8 cellular contexts compared by ENCODE assay signal in the genomic region with DNA sequence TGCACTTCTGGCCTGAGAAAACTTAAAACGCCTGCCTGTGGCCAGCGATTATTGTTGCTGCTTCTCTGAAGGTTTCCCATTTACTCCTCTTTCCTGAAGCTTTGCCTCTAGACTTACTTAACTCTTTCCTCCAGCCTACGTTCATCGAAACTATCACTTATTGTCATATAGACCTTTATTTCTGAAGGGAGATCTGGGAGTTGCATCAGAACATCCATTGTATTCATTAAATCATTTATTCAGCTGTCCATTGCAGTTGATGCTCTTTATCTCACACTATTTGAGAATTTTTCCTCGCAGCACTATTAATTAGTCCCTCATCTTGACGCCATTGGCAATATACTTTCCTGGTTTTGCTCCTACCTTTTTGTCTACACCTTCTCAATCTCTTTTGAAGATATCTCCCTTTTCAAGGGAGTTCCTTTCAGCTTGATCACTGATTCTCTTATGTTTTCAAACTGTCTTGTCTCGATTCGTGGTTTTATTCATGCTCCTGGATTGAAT. TPM values are rescaled to one million over a fixed set of nuclear protein-coding genes. Genes with fewer than 3 reads are reported as not detected.
DNase-seq lines count a peak whose midpoint lies in the region; ATAC-seq and TF ChIP-seq lines count a peak whose summit lies in the region.

No MANE protein-coding gene starts in this region.

- DNase-seq in CD8-positive, alpha-beta memory T cell, result no peak
- no peak for DNase-seq in PC-9
- no peak for DNase-seq in epithelial cell of prostate (ENCODE audit: low read depth, low spot score)
- DNase-seq in ovary, result no peak
- no peak for DNase-seq in GM20000 (ENCODE audit: low spot score)
- DNase-seq in C1 segment of cervical spinal cord (lab: John Stamatoyannopoulos, UW), result no peak

- H3K9me3 ChIP-seq in CD8-positive, alpha-beta memory T cell (ENCODE audit: low read length), result peaks cover 9% of the 10 kb centered on the region
- H3K9me3 ChIP-seq in PC-9 (ENCODE audit: insufficient read depth, low read depth) (peaks cover 38% of the 10 kb centered on the region), ovary (peaks cover 0 to 8% of the 10 kb centered on the region in 2 donors)

- intact Hi-C loops in PC-9 (cut with micrococcal nuclease; ENCODE audit: unreplicated experiment), result no loop called here
- intact Hi-C loops in ovary (cut with DNase I), result no loop called here

- no peaks in the 10 kb centered on the region for H4K20me1 ChIP-seq in PC-9 (ENCODE audit: insufficient read depth)

- peak overlapping the region; percentile 64 for H3K4me3 ChIP-seq in CD8-positive, alpha-beta memory T cell (ENCODE audit: low read length)
- H3K4me3 ChIP-seq in PC-9 (peak overlapping the region; percentile 85), ovary (peak overlapping the region; percentile 67)

- no peaks in the 10 kb centered on the region for H3K36me3 ChIP-seq in CD8-positive, alpha-beta memory T cell (ENCODE audit: insufficient read depth, low read length)
- peaks cover 24% of the 10 kb centered on the region; the same call in 1 of the 2 replicates for H3K36me3 ChIP-seq in PC-9 (ENCODE audit: low read depth)
- no peaks in the 10 kb centered on the region for H3K36me3 ChIP-seq in ovary

- TSS peak; percentile 75 for BruUV-seq in PC-9 (replicated peaks; lab: Mats Ljungman, UMichigan)

- no peak for TF ChIP-seq EP300 in ovary (IDR thresholded peaks at IDR 0.05)

- peak overlapping the region; percentile 69 for H3K27ac ChIP-seq in CD8-positive, alpha-beta memory T cell (ENCODE audit: low read depth, low read length)
- H3K27ac ChIP-seq in PC-9 (peak overlapping the region; percentile 97), epithelial cell of prostate (peak overlapping the region; percentile 98), ovary (peak overlapping the region; percentile 16 to 98)

- H3K27ac Mint-ChIP-seq in CD8-positive, alpha-beta memory T cell, result peak overlapping the region; percentile 94 to 99 (median 98)

- TF ChIP-seq POLR2A in ovary (IDR thresholded peaks at IDR 0.05), result no peak

- peaks cover 38 to 65% (median 57%) of the 10 kb centered on the region in 5 donors for H3K9me3 Mint-ChIP-seq in CD8-positive, alpha-beta memory T cell

- POLR2A ChIA-PET in CD8-positive, alpha-beta memory T cell (lab: Charles Lee), result interaction anchor here (0.6 to 2.0 kb wide), 17 partner anchors 10 to 628 kb away, joined by 3 to 13 read pairs (median 4); partner anchors contain the start of genes CD53 and RBM15
- POLR2A ChIA-PET in PC-9 (lab: Charles Lee; ENCODE audit: unreplicated experiment), result interaction anchor here (0.5 to 0.7 kb wide), 7 partner anchors 12 to 1673 kb away, joined by 3 to 4 read pairs (median 3); no protein-coding TSS in a partner anchor

- peaks cover 30% of the 10 kb centered on the region for H3K79me2 ChIP-seq in PC-9 (ENCODE audit: low read depth)

- H3K4me2 ChIP-seq in PC-9, result peak overlapping the region; percentile 83

- peak overlapping the region; percentile 99 for H2AFZ ChIP-seq in PC-9

- H3K36me3 Mint-ChIP-seq in CD8-positive, alpha-beta memory T cell, result peaks cover 10 to 53% (median 34%) of the 10 kb centered on the region in 3 donors

- peak overlapping the region; percentile 81 to 97 (median 89) for H3K4me3 Mint-ChIP-seq in CD8-positive, alpha-beta memory T cell

- H3K27me3 Mint-ChIP-seq in CD8-positive, alpha-beta memory T cell, result peaks cover 19 to 20% of the 10 kb centered on the region in 2 donors

- no peak for ATAC-seq in GM21367 (IDR thresholded peaks at IDR 0.05; ENCODE audit: unreplicated experiment)
- ATAC-seq in GM21526 (IDR thresholded peaks at IDR 0.05; ENCODE audit: low FRiP score, unreplicated experiment), result no peak

- WGBS in ovary, 3 donors, result 43 to 47% (median 43%) methylated on average over 8 of the region's 8 CpGs

- TF ChIP-seq CTCF in PC-9 (conservative IDR thresholded peaks at IDR 0.05) (no peak), ovary (IDR thresholded peaks at IDR 0.05) (no peak), GM20000 (IDR thresholded peaks at IDR 0.05; ENCODE audit: extremely low read depth, missing control alignments) (no peak)

- peaks cover 4% of the 10 kb centered on the region for H3K27me3 ChIP-seq in CD8-positive, alpha-beta memory T cell (ENCODE audit: insufficient read depth, low read length, poor library complexity, severe bottlenecking)
- no peaks in the 10 kb centered on the region for H3K27me3 ChIP-seq in PC-9 (ENCODE audit: insufficient read depth, low read depth)
- H3K27me3 ChIP-seq in ovary, result no peaks in the 10 kb centered on the region

- H3K4me1 ChIP-seq in CD8-positive, alpha-beta memory T cell (ENCODE audit: insufficient read depth, low read length), result peaks cover 23% of the 10 kb centered on the region
- peaks cover 22% of the 10 kb centered on the region for H3K4me1 ChIP-seq in PC-9 (replicated peaks; ENCODE audit: insufficient read depth)
- H3K4me1 ChIP-seq in ovary (ENCODE audit: insufficient read depth), result no peaks in the 10 kb centered on the region

- no peaks in the 10 kb centered on the region for H3K9me2 ChIP-seq in PC-9 (ENCODE audit: insufficient read depth)

- H3F3A ChIP-seq in PC-9 (ENCODE audit: insufficient read depth, low read depth), result peaks cover 26% of the 10 kb centered on the region

- H3K4me1 Mint-ChIP-seq in CD8-positive, alpha-beta memory T cell, result peaks cover 38 to 50% (median 43%) of the 10 kb centered on the region in 3 donors

- CTCF ChIA-PET in CD8-positive, alpha-beta memory T cell (lab: Charles Lee), result interaction anchor here (0.7 to 1.6 kb wide), 9 partner anchors 9 to 180 kb away, joined by 3 to 5 read pairs (median 3); partner anchors contain the start of gene CD53
- CTCF ChIA-PET in PC-9 (lab: Charles Lee), result no interaction called here

RNA-seq across cellular contexts. Expression of gene LRIF1, which starts 0.7 kb away (rescaled TPM):
- 10 to 100 TPM; 14.1 to 15.6 TPM for total RNA-seq in CD8-positive, alpha-beta memory T cell
- polyA plus RNA-seq in CD8-positive, alpha-beta memory T cell, result 30.2 TPM
- 11.8 and 13.5 TPM in 2 replicates for total RNA-seq in PC-9 (2021)
- total RNA-seq in ovary, result 10 to 100 TPM in 6 of 7 donors, 1 to 10 TPM in 1; 9.5 to 25.6 (median 12.6) TPM
- polyA plus RNA-seq in ovary, result 10 to 100 TPM in 1 of 2 donors, 1 to 10 TPM in 1; 7.2 to 14.5 TPM
